ENCODE assay signal across 21 cellular contexts in genomic region chr4:73674451-73674919, GRCh38. TPM values are rescaled to one million over a fixed set of nuclear protein-coding genes. Genes with fewer than 3 reads are reported as not detected.
DNase-seq lines count a peak whose midpoint lies in the region; ATAC-seq, FAIRE-seq and TF ChIP-seq lines count a peak whose summit lies in the region.
"Had no signal": no experiment of that assay in that cellular context is flagged by ENCODE, and none has a peak within 500 bp of the region (broad histone marks: within the 10 kb centered on the region; RNA-seq: fewer than 3 reads in every experiment).

No MANE protein-coding gene starts in this region.

- peaks cover 8% of the 10 kb centered on the region for H3K4me1 Mint-ChIP-seq in astrocyte (ENCODE audit: low read depth, unreplicated experiment)
- H3K4me1 Mint-ChIP-seq: activated CD4-positive, alpha-beta T cell treated with anti-CD3 and anti-CD28 coated beads, Interleukin-2, amount 10 ng/mL, durations not matched to agents 24 days and 14 days had no signal

- no peaks in the 10 kb centered on the region for H3K9me3 Mint-ChIP-seq in astrocyte (ENCODE audit: unreplicated experiment)
- H3K9me3 Mint-ChIP-seq: activated CD4-positive, alpha-beta T cell treated with anti-CD3 and anti-CD28 coated beads, Interleukin-2, amount 10 ng/mL, durations not matched to agents 24 days and 14 days had no signal

- no peaks in the 10 kb centered on the region for H3K36me3 ChIP-seq in astrocyte (ENCODE audit: insufficient read depth, low read length)
- H3K36me3 ChIP-seq: esophagus muscularis mucosa, HAP-1, heart right ventricle, lower lobe of right lung had no signal

- peak; percentile 66 for DNase-seq in HPDE6-E6E7 (ENCODE audit: extremely low spot score)
- no peak for DNase-seq in astrocyte (ENCODE audit: low read depth)
- peak; percentile 73 for DNase-seq in fibroblast of mammary gland (ENCODE audit: low read depth)
- DNase-seq in renal cortical epithelial cell (ENCODE audit: low read depth): peak; percentile 58
- DNase-seq in OCI-M2 (lab: John Stamatoyannopoulos, UW; ENCODE audit: unreplicated experiment): no peak
- no peak for DNase-seq in activated T-cell treated with anti-CD3 and anti-CD28 coated beads, Interleukin-2, amount 50 U/mL, for 48 hours
- no peak for DNase-seq in putamen (ENCODE audit: low spot score)
- DNase-seq: activated CD4-positive, alpha-beta T cell treated with anti-CD3 and anti-CD28 coated beads, Interleukin-2, amount 10 ng/mL, durations not matched to agents 24 days and 14 days; activated gamma-delta T cell; central memory CD4-positive, alpha-beta T cell; Kasumi-1; lower lobe of right lung; NCI-H1092 treated with DMSO at 0.1 percent for 48 hours; NCI-H2107; NCI-H524; SHP77 had no signal

- no peak for ATAC-seq in HG03095 (IDR thresholded peaks at IDR 0.05; ENCODE audit: unreplicated experiment)
- ATAC-seq: lower lobe of right lung had no signal

- H3K36me3 Mint-ChIP-seq in astrocyte (ENCODE audit: low read depth, unreplicated experiment): no peaks in the 10 kb centered on the region

- no peaks in the 10 kb centered on the region for H4K20me1 ChIP-seq in astrocyte (ENCODE audit: insufficient read depth, low read length)

- FAIRE-seq in astrocyte (lab: Jason Lieb, UNC): no peak
- FAIRE-seq: HTR-8/SVneo had no signal

- no peak overlapping the region for H3K27ac ChIP-seq in astrocyte (ENCODE audit: low read depth, low read length)
- H3K27ac ChIP-seq: esophagus muscularis mucosa, heart right ventricle, lower lobe of right lung had no signal

- peaks cover 17% of the 10 kb centered on the region for H3K4me1 ChIP-seq in astrocyte (ENCODE audit: insufficient read depth, low read length)
- H3K4me1 ChIP-seq: HAP-1, lower lobe of right lung had no signal

- peak overlapping the region; percentile 4 for H2AFZ ChIP-seq in astrocyte (ENCODE audit: low read depth, low read length)

- no peaks in the 10 kb centered on the region for H3K9me3 ChIP-seq in astrocyte (ENCODE audit: insufficient read depth, low read depth, low read length)
- H3K9me3 ChIP-seq: esophagus muscularis mucosa, HAP-1, heart right ventricle, lower lobe of right lung had no signal

- H3K9ac ChIP-seq in astrocyte (ENCODE audit: low read length): no peak overlapping the region

- no peak overlapping the region for H3K4me3 Mint-ChIP-seq in astrocyte (ENCODE audit: unreplicated experiment)
- H3K4me3 Mint-ChIP-seq: activated CD4-positive, alpha-beta T cell treated with anti-CD3 and anti-CD28 coated beads, Interleukin-2, amount 10 ng/mL, durations not matched to agents 24 days and 14 days had no signal

- no peak for TF ChIP-seq CTCF in astrocyte (IDR thresholded peaks at IDR 0.05; ENCODE audit: insufficient read depth, low read depth, low read length)
- TF ChIP-seq CTCF in fibroblast of mammary gland (conservative IDR thresholded peaks at IDR 0.05; ENCODE audit: control insufficient read depth, insufficient read depth, low read depth, low read length): no peak

- H3K27me3 ChIP-seq in astrocyte (ENCODE audit: insufficient read depth, low read length): no peaks in the 10 kb centered on the region
- H3K27me3 ChIP-seq: esophagus muscularis mucosa, heart right ventricle had no signal

- H3K79me2 ChIP-seq in astrocyte (ENCODE audit: insufficient read depth, low read length): no peaks in the 10 kb centered on the region

- H3K4me3 ChIP-seq in astrocyte (ENCODE audit: insufficient read depth, low read depth, low read length) (no peak overlapping the region), fibroblast of mammary gland (ENCODE audit: control insufficient read depth, low read depth, low read length) (no peak overlapping the region)
- H3K4me3 ChIP-seq: esophagus muscularis mucosa, HAP-1, heart right ventricle, lower lobe of right lung had no signal

- H3K27ac Mint-ChIP-seq in astrocyte (ENCODE audit: unreplicated experiment): no peak overlapping the region
- H3K27ac Mint-ChIP-seq: activated CD4-positive, alpha-beta T cell treated with anti-CD3 and anti-CD28 coated beads, Interleukin-2, amount 10 ng/mL, durations not matched to agents 24 days and 14 days had no signal

- no peaks in the 10 kb centered on the region for H3K27me3 Mint-ChIP-seq in astrocyte (ENCODE audit: low read depth, unreplicated experiment)

- H3K4me2 ChIP-seq in astrocyte (ENCODE audit: low read length): no peak overlapping the region

RNA-seq across cellular contexts. Expression of gene RASSF6, which starts 54.2 kb away (rescaled TPM):
- total RNA-seq in astrocyte (0.07 and 0.14 TPM in 2 replicates), renal cortical epithelial cell (8.3 and 10.6 TPM in 2 replicates)
- total RNA-seq: activated CD4-positive, alpha-beta T cell treated with anti-CD3 and anti-CD28 coated beads, Interleukin-2, amount 10 ng/mL, durations not matched to agents 24 days and 14 days had no signal

Comparison
In these comparisons a context has a peak if more than half of its experiments do, and no peak if none do; other contexts are left out.
1. DNase-seq: peak in HPDE6-E6E7 (single experiment), fibroblast of mammary gland (single experiment) and renal cortical epithelial cell (single experiment); none in astrocyte (single experiment), OCI-M2 (single experiment), activated T-cell treated with anti-CD3 and anti-CD28 coated beads, Interleukin-2, amount 50 U/mL, for 48 hours (0 of 2) and putamen (single experiment).